Comparison of ENCODE assay signal across 1 cellular context in the genomic region with DNA sequence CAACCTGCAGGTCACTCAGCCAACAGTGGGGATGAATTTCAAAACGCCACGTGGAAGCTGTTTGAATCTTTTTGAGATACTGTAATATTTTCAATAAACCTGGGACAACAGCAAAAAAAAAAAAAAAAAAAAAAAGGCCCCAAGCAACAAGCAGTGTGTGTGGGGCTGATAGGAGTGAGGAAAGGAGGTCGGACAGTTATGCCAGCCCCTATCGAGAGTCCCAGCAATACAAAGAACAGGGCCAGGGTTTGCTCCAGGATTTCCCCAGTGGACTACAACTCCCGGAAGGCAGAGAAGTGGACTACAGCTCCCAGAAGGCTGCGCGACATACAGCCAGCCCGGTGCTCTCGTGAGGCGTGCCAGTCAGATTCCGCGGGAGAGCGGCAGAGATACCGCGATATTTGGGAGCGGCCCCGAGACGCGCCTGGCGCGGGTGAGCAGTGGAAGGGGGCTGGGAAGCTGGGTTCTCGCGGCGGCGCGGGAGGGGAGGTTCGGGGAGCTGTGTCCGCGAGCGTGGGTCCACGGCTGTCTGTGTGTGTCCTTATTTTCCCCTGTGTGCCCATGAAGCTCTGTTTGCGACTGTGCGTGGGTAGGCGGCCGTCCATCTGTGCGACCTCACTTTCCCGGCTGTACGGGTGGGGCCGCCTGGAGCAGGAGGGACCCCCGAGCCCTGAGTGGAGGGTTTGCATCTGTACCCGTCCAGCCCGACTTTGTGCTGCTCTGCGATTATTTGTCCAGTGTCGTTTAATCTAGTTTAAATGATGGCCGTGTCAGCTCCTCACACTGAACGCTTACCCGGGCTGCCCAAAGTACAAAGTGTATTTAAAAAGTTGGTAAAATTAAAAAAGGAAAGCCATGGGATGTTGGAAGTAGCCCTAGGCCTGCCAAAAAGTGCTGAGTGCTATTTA.
A peak's percentile ranks its signal among the peaks of the same experiment; 100 is the strongest.
TF ChIP-seq lines count a peak whose summit lies in the region.

A gene with protein sequence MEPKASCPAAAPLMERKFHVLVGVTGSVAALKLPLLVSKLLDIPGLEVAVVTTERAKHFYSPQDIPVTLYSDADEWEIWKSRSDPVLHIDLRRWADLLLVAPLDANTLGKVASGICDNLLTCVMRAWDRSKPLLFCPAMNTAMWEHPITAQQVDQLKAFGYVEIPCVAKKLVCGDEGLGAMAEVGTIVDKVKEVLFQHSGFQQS (plus strand): TSS at position 397 of the 908 bp plus-strand sequence. CDS start 4,729 bp downstream, outside the sequence.

TF ChIP-seq in HepG2, 621 proteins besides CTCF, POLR2A, EP300 and RAD21 (continued from another document and continues in another):
- TF ChIP-seq ZNF33A (CRISPR knock-in tag; IDR thresholded peaks at IDR 0.05; ENCODE audit: borderline replicate concordance) (peak; percentile 53; the same call in 1 of the 2 replicates), ZNF563 (CRISPR knock-in tag; IDR thresholded peaks at IDR 0.05) (0 out of 2 replicates have a peak, but pooled peaks have one; percentile 53), FOXK1 (CRISPR knock-in tag; IDR thresholded peaks at IDR 0.05; ENCODE audit: borderline replicate concordance, low read depth) (peak; percentile 58; the same call in 1 of the 2 replicates), TARDBP (CRISPR knock-in tag; IDR thresholded peaks at IDR 0.05) (peak; percentile 77; the same call in 1 of the 2 replicates), ZNF331 (CRISPR knock-in tag; IDR thresholded peaks at IDR 0.05) (peak; percentile 75), ZNF614 (CRISPR knock-in tag; IDR thresholded peaks at IDR 0.05; ENCODE audit: borderline replicate concordance) (0 out of 2 replicates have a peak, but pooled peaks have one; percentile 38), SMYD3 (CRISPR knock-in tag; IDR thresholded peaks at IDR 0.05) (0 out of 2 replicates have a peak, but pooled peaks have one; percentile 84), ARNT2 (CRISPR knock-in tag; IDR thresholded peaks at IDR 0.05; ENCODE audit: low read depth) (peak; percentile 93; the same call in 1 of the 2 replicates), ZFP1 (CRISPR knock-in tag; IDR thresholded peaks at IDR 0.05) (peak; percentile 25; the same call in 1 of the 2 replicates), ZBTB20 (CRISPR knock-in tag; IDR thresholded peaks at IDR 0.05; ENCODE audit: borderline replicate concordance, low read depth) (peak; percentile 83), HNF4G (IDR thresholded peaks at IDR 0.05; ENCODE audit: borderline replicate concordance, low read depth, low read length) (peak; percentile 30; the same call in 1 of the 2 replicates), HNF4G (CRISPR knock-in tag; IDR thresholded peaks at IDR 0.05; ENCODE audit: borderline replicate concordance, low read depth) (no peak), ZNF225 (CRISPR knock-in tag; IDR thresholded peaks at IDR 0.05) (no peak), NFE2 (CRISPR knock-in tag; IDR thresholded peaks at IDR 0.05) (no peak), ZNF143 (CRISPR knock-in tag; IDR thresholded peaks at IDR 0.05) (peak; percentile 96), TEAD2 (CRISPR knock-in tag; IDR thresholded peaks at IDR 0.05) (no peak), SP4 (CRISPR knock-in tag; IDR thresholded peaks at IDR 0.05) (peak; percentile 53; the same call in 1 of the 2 replicates), ZC3H13 (CRISPR knock-in tag; IDR thresholded peaks at IDR 0.05) (peak; percentile 68; the same call in 1 of the 2 replicates), KDM3A (CRISPR knock-in tag; IDR thresholded peaks at IDR 0.05; ENCODE audit: low read depth) (no peak), ZNF776 (CRISPR knock-in tag; IDR thresholded peaks at IDR 0.05) (0 out of 2 replicates have a peak, but pooled peaks have one; percentile 57), HOXA9 (CRISPR knock-in tag; IDR thresholded peaks at IDR 0.05; ENCODE audit: borderline replicate concordance) (peak; percentile 24; the same call in 1 of the 2 replicates), ZNF10 (CRISPR knock-in tag; IDR thresholded peaks at IDR 0.05; ENCODE audit: borderline replicate concordance, low read depth) (no peak)
- TF ChIP-seq, protein P1, sequence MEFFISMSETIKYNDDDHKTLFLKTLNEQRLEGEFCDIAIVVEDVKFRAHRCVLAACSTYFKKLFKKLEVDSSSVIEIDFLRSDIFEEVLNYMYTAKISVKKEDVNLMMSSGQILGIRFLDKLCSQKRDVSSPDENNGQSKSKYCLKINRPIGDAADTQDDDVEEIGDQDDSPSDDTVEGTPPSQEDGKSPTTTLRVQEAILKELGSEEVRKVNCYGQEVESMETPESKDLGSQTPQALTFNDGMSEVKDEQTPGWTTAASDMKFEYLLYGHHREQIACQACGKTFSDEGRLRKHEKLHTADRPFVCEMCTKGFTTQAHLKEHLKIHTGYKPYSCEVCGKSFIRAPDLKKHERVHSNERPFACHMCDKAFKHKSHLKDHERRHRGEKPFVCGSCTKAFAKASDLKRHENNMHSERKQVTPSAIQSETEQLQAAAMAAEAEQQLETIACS (CRISPR knock-in tag; IDR thresholded peaks at IDR 0.05) = 0 out of 2 replicates have a peak, but pooled peaks have one; percentile 49
- TF ChIP-seq, protein P2, sequence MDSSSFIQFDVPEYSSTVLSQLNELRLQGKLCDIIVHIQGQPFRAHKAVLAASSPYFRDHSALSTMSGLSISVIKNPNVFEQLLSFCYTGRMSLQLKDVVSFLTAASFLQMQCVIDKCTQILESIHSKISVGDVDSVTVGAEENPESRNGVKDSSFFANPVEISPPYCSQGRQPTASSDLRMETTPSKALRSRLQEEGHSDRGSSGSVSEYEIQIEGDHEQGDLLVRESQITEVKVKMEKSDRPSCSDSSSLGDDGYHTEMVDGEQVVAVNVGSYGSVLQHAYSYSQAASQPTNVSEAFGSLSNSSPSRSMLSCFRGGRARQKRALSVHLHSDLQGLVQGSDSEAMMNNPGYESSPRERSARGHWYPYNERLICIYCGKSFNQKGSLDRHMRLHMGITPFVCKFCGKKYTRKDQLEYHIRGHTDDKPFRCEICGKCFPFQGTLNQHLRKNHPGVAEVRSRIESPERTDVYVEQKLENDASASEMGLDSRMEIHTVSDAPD (CRISPR knock-in tag; IDR thresholded peaks at IDR 0.05) = 0 out of 2 replicates have a peak, but pooled peaks have one; percentile 53
- TF ChIP-seq, protein P3, sequence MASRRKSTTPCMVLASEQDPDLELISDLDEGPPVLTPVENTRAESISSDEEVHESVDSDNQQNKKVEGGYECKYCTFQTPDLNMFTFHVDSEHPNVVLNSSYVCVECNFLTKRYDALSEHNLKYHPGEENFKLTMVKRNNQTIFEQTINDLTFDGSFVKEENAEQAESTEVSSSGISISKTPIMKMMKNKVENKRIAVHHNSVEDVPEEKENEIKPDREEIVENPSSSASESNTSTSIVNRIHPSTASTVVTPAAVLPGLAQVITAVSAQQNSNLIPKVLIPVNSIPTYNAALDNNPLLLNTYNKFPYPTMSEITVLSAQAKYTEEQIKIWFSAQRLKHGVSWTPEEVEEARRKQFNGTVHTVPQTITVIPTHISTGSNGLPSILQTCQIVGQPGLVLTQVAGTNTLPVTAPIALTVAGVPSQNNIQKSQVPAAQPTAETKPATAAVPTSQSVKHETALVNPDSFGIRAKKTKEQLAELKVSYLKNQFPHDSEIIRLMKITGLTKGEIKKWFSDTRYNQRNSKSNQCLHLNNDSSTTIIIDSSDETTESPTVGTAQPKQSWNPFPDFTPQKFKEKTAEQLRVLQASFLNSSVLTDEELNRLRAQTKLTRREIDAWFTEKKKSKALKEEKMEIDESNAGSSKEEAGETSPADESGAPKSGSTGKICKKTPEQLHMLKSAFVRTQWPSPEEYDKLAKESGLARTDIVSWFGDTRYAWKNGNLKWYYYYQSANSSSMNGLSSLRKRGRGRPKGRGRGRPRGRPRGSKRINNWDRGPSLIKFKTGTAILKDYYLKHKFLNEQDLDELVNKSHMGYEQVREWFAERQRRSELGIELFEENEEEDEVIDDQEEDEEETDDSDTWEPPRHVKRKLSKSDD (CRISPR knock-in tag; IDR thresholded peaks at IDR 0.05; ENCODE audit: low read depth) = no peak
- TF ChIP-seq, protein P4, sequence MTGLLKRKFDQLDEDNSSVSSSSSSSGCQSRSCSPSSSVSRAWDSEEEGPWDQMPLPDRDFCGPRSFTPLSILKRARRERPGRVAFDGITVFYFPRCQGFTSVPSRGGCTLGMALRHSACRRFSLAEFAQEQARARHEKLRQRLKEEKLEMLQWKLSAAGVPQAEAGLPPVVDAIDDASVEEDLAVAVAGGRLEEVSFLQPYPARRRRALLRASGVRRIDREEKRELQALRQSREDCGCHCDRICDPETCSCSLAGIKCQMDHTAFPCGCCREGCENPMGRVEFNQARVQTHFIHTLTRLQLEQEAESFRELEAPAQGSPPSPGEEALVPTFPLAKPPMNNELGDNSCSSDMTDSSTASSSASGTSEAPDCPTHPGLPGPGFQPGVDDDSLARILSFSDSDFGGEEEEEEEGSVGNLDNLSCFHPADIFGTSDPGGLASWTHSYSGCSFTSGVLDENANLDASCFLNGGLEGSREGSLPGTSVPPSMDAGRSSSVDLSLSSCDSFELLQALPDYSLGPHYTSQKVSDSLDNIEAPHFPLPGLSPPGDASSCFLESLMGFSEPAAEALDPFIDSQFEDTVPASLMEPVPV (CRISPR knock-in tag; IDR thresholded peaks at IDR 0.05) = 0 out of 2 replicates have a peak, but pooled peaks have one; percentile 70
- TF ChIP-seq, protein P5, sequence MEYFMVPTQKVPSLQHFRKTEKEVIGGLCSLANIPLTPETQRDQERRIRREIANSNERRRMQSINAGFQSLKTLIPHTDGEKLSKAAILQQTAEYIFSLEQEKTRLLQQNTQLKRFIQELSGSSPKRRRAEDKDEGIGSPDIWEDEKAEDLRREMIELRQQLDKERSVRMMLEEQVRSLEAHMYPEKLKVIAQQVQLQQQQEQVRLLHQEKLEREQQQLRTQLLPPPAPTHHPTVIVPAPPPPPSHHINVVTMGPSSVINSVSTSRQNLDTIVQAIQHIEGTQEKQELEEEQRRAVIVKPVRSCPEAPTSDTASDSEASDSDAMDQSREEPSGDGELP (IDR thresholded peaks at IDR 0.05; ENCODE audit: borderline replicate concordance, low read depth) = peak; percentile 56; the same call in 1 of the 2 replicates
- TF ChIP-seq, protein P6, sequence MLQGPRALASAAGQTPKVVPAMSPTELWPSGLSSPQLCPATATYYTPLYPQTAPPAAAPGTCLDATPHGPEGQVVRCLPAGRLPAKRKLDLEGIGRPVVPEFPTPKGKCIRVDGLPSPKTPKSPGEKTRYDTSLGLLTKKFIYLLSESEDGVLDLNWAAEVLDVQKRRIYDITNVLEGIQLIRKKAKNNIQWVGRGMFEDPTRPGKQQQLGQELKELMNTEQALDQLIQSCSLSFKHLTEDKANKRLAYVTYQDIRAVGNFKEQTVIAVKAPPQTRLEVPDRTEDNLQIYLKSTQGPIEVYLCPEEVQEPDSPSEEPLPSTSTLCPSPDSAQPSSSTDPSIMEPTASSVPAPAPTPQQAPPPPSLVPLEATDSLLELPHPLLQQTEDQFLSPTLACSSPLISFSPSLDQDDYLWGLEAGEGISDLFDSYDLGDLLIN (CRISPR knock-in tag; IDR thresholded peaks at IDR 0.05; ENCODE audit: borderline replicate concordance) = peak; percentile 96; the same call in 1 of the 2 replicates
- TF ChIP-seq, protein P7, sequence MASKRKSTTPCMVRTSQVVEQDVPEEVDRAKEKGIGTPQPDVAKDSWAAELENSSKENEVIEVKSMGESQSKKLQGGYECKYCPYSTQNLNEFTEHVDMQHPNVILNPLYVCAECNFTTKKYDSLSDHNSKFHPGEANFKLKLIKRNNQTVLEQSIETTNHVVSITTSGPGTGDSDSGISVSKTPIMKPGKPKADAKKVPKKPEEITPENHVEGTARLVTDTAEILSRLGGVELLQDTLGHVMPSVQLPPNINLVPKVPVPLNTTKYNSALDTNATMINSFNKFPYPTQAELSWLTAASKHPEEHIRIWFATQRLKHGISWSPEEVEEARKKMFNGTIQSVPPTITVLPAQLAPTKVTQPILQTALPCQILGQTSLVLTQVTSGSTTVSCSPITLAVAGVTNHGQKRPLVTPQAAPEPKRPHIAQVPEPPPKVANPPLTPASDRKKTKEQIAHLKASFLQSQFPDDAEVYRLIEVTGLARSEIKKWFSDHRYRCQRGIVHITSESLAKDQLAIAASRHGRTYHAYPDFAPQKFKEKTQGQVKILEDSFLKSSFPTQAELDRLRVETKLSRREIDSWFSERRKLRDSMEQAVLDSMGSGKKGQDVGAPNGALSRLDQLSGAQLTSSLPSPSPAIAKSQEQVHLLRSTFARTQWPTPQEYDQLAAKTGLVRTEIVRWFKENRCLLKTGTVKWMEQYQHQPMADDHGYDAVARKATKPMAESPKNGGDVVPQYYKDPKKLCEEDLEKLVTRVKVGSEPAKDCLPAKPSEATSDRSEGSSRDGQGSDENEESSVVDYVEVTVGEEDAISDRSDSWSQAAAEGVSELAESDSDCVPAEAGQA (IDR thresholded peaks at IDR 0.05; ENCODE audit: low read depth) = peak; percentile 65
- TF ChIP-seq, protein P7 (CRISPR knock-in tag; IDR thresholded peaks at IDR 0.05; ENCODE audit: borderline replicate concordance) = no peak
- TF ChIP-seq, protein P8, sequence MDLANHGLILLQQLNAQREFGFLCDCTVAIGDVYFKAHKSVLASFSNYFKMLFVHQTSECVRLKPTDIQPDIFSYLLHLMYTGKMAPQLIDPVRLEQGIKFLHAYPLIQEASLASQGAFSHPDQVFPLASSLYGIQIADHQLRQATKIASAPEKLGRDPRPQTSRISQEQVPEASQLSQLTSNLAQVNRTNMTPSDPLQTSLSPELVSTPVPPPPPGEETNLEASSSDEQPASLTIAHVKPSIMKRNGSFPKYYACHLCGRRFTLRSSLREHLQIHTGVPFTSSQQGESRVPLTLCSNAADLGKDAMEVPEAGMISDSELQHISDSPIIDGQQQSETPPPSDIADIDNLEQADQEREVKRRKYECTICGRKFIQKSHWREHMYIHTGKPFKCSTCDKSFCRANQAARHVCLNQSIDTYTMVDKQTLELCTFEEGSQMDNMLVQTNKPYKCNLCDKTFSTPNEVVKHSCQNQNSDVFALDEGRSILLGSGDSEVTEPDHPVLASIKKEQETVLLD (CRISPR knock-in tag; IDR thresholded peaks at IDR 0.05; ENCODE audit: low read depth) = peak; percentile 54; the same call in 1 of the 2 replicates
- TF ChIP-seq, protein P9, sequence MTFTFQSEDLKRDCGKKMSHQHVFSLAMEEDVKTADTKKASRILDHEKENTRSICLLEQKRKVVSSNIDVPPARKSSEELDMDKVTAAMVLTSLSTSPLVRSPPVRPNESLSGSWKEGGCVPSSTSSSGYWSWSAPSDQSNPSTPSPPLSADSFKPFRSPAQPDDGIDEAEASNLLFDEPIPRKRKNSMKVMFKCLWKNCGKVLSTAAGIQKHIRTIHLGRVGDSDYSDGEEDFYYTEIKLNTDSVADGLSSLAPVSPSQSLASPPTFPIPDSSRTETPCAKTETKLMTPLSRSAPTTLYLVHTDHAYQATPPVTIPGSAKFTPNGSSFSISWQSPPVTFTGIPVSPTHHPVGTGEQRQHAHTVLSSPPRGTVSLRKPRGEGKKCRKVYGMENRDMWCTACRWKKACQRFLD (CRISPR knock-in tag; IDR thresholded peaks at IDR 0.05; ENCODE audit: borderline replicate concordance) = peak; percentile 42; the same call in 1 of the 2 replicates
